In genomic region chr9:3507395-3508077, GRCh38 we compare ENCODE assay signal across 8 cellular contexts. TPM values are rescaled to one million over a fixed set of nuclear protein-coding genes. Genes with fewer than 3 reads are reported as not detected.
DNase-seq lines count a peak whose midpoint lies in the region; ATAC-seq, FAIRE-seq and TF ChIP-seq lines count a peak whose summit lies in the region.

No MANE protein-coding gene starts in this region.

- no peak for TF ChIP-seq POLR2A in esophagus muscularis mucosa (IDR thresholded peaks at IDR 0.05; ENCODE audit: low read depth)

- H3K36me3 ChIP-seq in esophagus muscularis mucosa (no peaks in the 10 kb centered on the region), kidney (ENCODE audit: control insufficient read depth in 1 of 2, insufficient read depth in 2 of 2, low read length in 2 of 2) (no peaks in the 10 kb centered on the region)

- H3K4me1 ChIP-seq in esophagus muscularis mucosa = peaks cover 0 to 25% (median 19%) of the 10 kb centered on the region in 4 donors
- no peaks in the 10 kb centered on the region for H3K4me1 ChIP-seq in kidney (ENCODE audit: control insufficient read depth in 1 of 2, insufficient read depth in 1 of 2, low read depth in 1 of 2, low read length in 2 of 2)

- no peak for TF ChIP-seq CTCF in GM12864 (IDR thresholded peaks at IDR 0.05; ENCODE audit: low read depth, low read length, missing control alignments)
- TF ChIP-seq CTCF in esophagus muscularis mucosa (IDR thresholded peaks at IDR 0.05) = no peak
- TF ChIP-seq CTCF in kidney (IDR thresholded peaks at IDR 0.05; ENCODE audit: borderline replicate concordance, extremely low read depth, insufficient read depth) = no peak

- H3K27me3 ChIP-seq in esophagus muscularis mucosa = no peaks in the 10 kb centered on the region

- ATAC-seq in GM21423 (IDR thresholded peaks at IDR 0.05; ENCODE audit: unreplicated experiment) (peak; percentile 72), SK-N-SH treated with all-trans-retinoic acid at 6 μM for 48 hours (no peak), left lobe of liver (no peak)

- H3K4me3 ChIP-seq in GM12864 (ENCODE audit: low read depth, low read length) (peak overlapping the region; percentile 35; the same call in 1 of the 2 replicates), esophagus muscularis mucosa (peak overlapping the region in 2 of 4 donors; percentile 18 to 28), kidney (ENCODE audit: low read length in 2 of 2) (no peak overlapping the region)

- no peaks in the 10 kb centered on the region for H3K9me3 Mint-ChIP-seq in IgD-negative memory B cell

- TF ChIP-seq EP300 in esophagus muscularis mucosa (IDR thresholded peaks at IDR 0.05) = no peak

- no peak overlapping the region for H3K9ac ChIP-seq in kidney (ENCODE audit: low read length in 2 of 2)

- no peaks in the 10 kb centered on the region for H3K27me3 Mint-ChIP-seq in IgD-negative memory B cell

- peaks cover 29 to 45% (median 30%) of the 10 kb centered on the region in 3 donors for H3K4me1 Mint-ChIP-seq in IgD-negative memory B cell

- no peak for FAIRE-seq in kidney (lab: Jason Lieb, UNC)

- no peaks in the 10 kb centered on the region for H3K9me3 ChIP-seq in esophagus muscularis mucosa
- no peaks in the 10 kb centered on the region for H3K9me3 ChIP-seq in kidney (ENCODE audit: control insufficient read depth in 1 of 2, low read length in 2 of 2)

- H3K27ac ChIP-seq in esophagus muscularis mucosa (replicated peaks in 1 of 4) (peak overlapping the region; percentile 1 to 57 (median 22)), kidney (ENCODE audit: low read depth in 2 of 2, low read length in 2 of 2) (no peak overlapping the region)

- WGBS in esophagus muscularis mucosa = 74% methylated on average over 6 of the region's 6 CpGs

- intact Hi-C loops in esophagus muscularis mucosa (cut with DNase I) (no loop called here), kidney (cut with DNase I) (no loop called here)

- peak overlapping the region; percentile 55 to 89 (median 65) for H3K27ac Mint-ChIP-seq in IgD-negative memory B cell

- H3K4me3 Mint-ChIP-seq in IgD-negative memory B cell = peak overlapping the region; percentile 68 to 93 (median 81)

- H3K36me3 Mint-ChIP-seq in IgD-negative memory B cell = no peaks in the 10 kb centered on the region

- no peak for DNase-seq in GM12864 (ENCODE audit: low read depth)
- DNase-seq in esophagus muscularis mucosa (ENCODE audit: extremely low spot score) = no peak
- DNase-seq in kidney = no peak
- DNase-seq in left lobe of liver (ENCODE audit: low spot score) = no peak
- DNase-seq in stimulated activated CD4-positive, alpha-beta T cell treated with anti-CD3 and anti-CD28 coated beads, Interleukin-4, amount 100 ng/mL, for 1 hour = no peak

TF ChIP-seq in SK-N-SH treated with all-trans-retinoic acid at 6 μM for 48 hours, 23 proteins besides CTCF, POLR2A, EP300 and RAD21:
- TF ChIP-seq CREB5 (CRISPR knock-in tag; IDR thresholded peaks at IDR 0.05; ENCODE audit: low read depth) = no peak
- no peak for TF ChIP-seq GLIS3 (CRISPR knock-in tag; IDR thresholded peaks at IDR 0.05)
- TF ChIP-seq POU6F1 (CRISPR knock-in tag; IDR thresholded peaks at IDR 0.05; ENCODE audit: borderline replicate concordance, low read depth) = no peak
- no peak for TF ChIP-seq RARB (CRISPR knock-in tag; IDR thresholded peaks at IDR 0.05)
- TF ChIP-seq TOX (CRISPR knock-in tag; IDR thresholded peaks at IDR 0.05; ENCODE audit: borderline replicate concordance) = no peak
- no peak for TF ChIP-seq ZFP30 (CRISPR knock-in tag; IDR thresholded peaks at IDR 0.05)
- TF ChIP-seq ESRRG (CRISPR knock-in tag; IDR thresholded peaks at IDR 0.05) = no peak
- TF ChIP-seq TCF4 (CRISPR knock-in tag; IDR thresholded peaks at IDR 0.05; ENCODE audit: borderline replicate concordance) = no peak
- TF ChIP-seq ISL1 (CRISPR knock-in tag; IDR thresholded peaks at IDR 0.05) = no peak
- no peak for TF ChIP-seq SNAI2 (CRISPR knock-in tag; IDR thresholded peaks at IDR 0.05)
- TF ChIP-seq ZFP3 (CRISPR knock-in tag; IDR thresholded peaks at IDR 0.05) = no peak
- no peak for TF ChIP-seq ZNF8 (CRISPR knock-in tag; IDR thresholded peaks at IDR 0.05)
- TF ChIP-seq ZC3H10 (CRISPR knock-in tag; IDR thresholded peaks at IDR 0.05) = no peak
- no peak for TF ChIP-seq ZNF70 (CRISPR knock-in tag; IDR thresholded peaks at IDR 0.05)
- no peak for TF ChIP-seq OSR1 (CRISPR knock-in tag; IDR thresholded peaks at IDR 0.05)
- no peak for TF ChIP-seq PATZ1 (CRISPR knock-in tag; IDR thresholded peaks at IDR 0.05; ENCODE audit: borderline replicate concordance)
- TF ChIP-seq ZNF565 (CRISPR knock-in tag; conservative IDR thresholded peaks at IDR 0.05; ENCODE audit: low read depth) = no peak
- TF ChIP-seq ARNTL (CRISPR knock-in tag; IDR thresholded peaks at IDR 0.05; ENCODE audit: borderline replicate concordance, low read depth) = no peak

RNA-seq across cellular contexts. Expression of gene RFX3, which starts 18.3 kb away (rescaled TPM):
- polyA plus RNA-seq in IgD-negative memory B cell (5.0 TPM), kidney (ENCODE audit: insufficient read depth, low read depth, low replicate concordance) (1.6 TPM)
- total RNA-seq in esophagus muscularis mucosa (1 to 10 TPM; 4.5 to 7.9 (median 5.5) TPM), kidney (17.8 TPM), left lobe of liver (2.6 TPM)

Comparison
In these comparisons a context has a peak if more than half of its experiments do, and no peak if none do; other contexts are left out.
1. H3K27ac ChIP-seq: peak in esophagus muscularis mucosa (4 of 4); none in kidney (0 of 2).